ENCODE assay signal across 22 cellular contexts in the genomic region with DNA sequence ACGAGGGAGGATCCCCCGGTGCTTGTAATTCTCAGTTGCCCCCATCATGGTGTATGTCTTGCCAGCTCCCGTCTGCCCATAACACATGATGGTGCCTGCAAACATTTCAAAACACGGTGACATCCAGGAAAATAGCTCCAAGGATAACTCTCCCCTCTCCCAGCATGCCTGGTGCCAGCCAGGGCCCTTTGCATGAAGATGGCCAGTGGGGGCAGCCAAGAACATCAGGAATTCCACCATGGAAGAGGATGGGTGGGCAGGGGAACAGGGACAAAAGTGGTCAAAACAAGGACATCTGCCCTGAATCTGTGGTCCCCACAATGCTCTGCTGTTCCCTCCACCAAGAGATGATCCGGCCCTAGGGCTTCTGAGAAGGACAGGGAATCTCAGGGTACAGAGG.
"Had no signal": no experiment of that assay in that cellular context is flagged by ENCODE, and none has a peak within 500 bp of the region (broad histone marks: within the 10 kb centered on the region; RNA-seq: fewer than 3 reads in every experiment).

No MANE protein-coding gene starts in this region.

- H3K9me3 ChIP-seq: gastrocnemius medialis, heart right ventricle, mucosa of descending colon, neutrophil, spleen, testis had no signal

- H3K27me3 ChIP-seq: dorsolateral prefrontal cortex, gastrocnemius medialis, heart right ventricle, neutrophil, spleen, testis had no signal

- H2AFZ ChIP-seq: parathyroid adenoma had no signal

- DNase-seq: activated CD4-positive, alpha-beta T cell treated with anti-CD3 and anti-CD28 coated beads for 36 hours; activated CD4-positive, alpha-beta T cell treated with anti-CD3 and anti-CD28 coated beads, Interleukin-2, amount 50 U/mL, for 48 hours; activated naive CD4-positive, alpha-beta T cell treated with Interleukin-2 at 50 U/mL for 16 hours; activated naive CD8-positive, alpha-beta T cell treated with anti-CD3 and anti-CD28 coated beads, Interleukin-2, amount 10 ng/mL, durations not matched to agents 7 days and 5 days; amygdala; caudate nucleus; dorsolateral prefrontal cortex; gastrocnemius medialis; heart right ventricle; mucosa of descending colon; naive thymus-derived CD4-positive, alpha-beta T cell; stimulated activated CD4-positive, alpha-beta T cell treated with anti-CD3 and anti-CD28 coated beads, Interleukin-4, amount 100 ng/mL, for 4 hours; SW 1271; T-helper 2 cell; testis had no signal

- H3K4me1 Mint-ChIP-seq: activated CD4-positive, alpha-beta T cell treated with anti-CD3 and anti-CD28 coated beads for 36 hours; activated naive CD8-positive, alpha-beta T cell treated with anti-CD3 and anti-CD28 coated beads, Interleukin-2, amount 10 ng/mL, durations not matched to agents 7 days and 5 days; memory B cell; naive thymus-derived CD4-positive, alpha-beta T cell; stimulated activated memory B cell treated with anti-CD40 and anti-IgM and Interleukin-4, amounts not matched to agents 10 μg/mL and 1 μg/mL and 100 μg/mL, for 72 hours had no signal

- H3K4me1 ChIP-seq: gastrocnemius medialis, parathyroid adenoma, spleen, testis had no signal

- H3K4me3 ChIP-seq: dorsolateral prefrontal cortex, gastrocnemius medialis, heart right ventricle, mucosa of descending colon, spleen, testis had no signal

- H3K36me3 ChIP-seq: neutrophil had no signal

- H3K27ac ChIP-seq: gastrocnemius medialis, heart right ventricle, neutrophil, parathyroid adenoma, spleen, testis, VCaP had no signal

- H3K9me3 Mint-ChIP-seq: activated naive CD8-positive, alpha-beta T cell treated with anti-CD3 and anti-CD28 coated beads, Interleukin-2, amount 10 ng/mL, durations not matched to agents 7 days and 5 days; memory B cell; naive thymus-derived CD4-positive, alpha-beta T cell; stimulated activated memory B cell treated with anti-CD40 and anti-IgM and Interleukin-4, amounts not matched to agents 10 μg/mL and 1 μg/mL and 100 μg/mL, for 72 hours; type B pancreatic cell had no signal

- H3K4me3 Mint-ChIP-seq: activated CD4-positive, alpha-beta T cell treated with anti-CD3 and anti-CD28 coated beads for 36 hours; activated naive CD8-positive, alpha-beta T cell treated with anti-CD3 and anti-CD28 coated beads, Interleukin-2, amount 10 ng/mL, durations not matched to agents 7 days and 5 days; memory B cell; naive thymus-derived CD4-positive, alpha-beta T cell; stimulated activated memory B cell treated with anti-CD40 and anti-IgM and Interleukin-4, amounts not matched to agents 10 μg/mL and 1 μg/mL and 100 μg/mL, for 72 hours; type B pancreatic cell had no signal

- H3K36me3 Mint-ChIP-seq: activated naive CD8-positive, alpha-beta T cell treated with anti-CD3 and anti-CD28 coated beads, Interleukin-2, amount 10 ng/mL, durations not matched to agents 7 days and 5 days; memory B cell; stimulated activated memory B cell treated with anti-CD40 and anti-IgM and Interleukin-4, amounts not matched to agents 10 μg/mL and 1 μg/mL and 100 μg/mL, for 72 hours had no signal

- H3K27me3 Mint-ChIP-seq: activated CD4-positive, alpha-beta T cell treated with anti-CD3 and anti-CD28 coated beads for 36 hours; activated naive CD8-positive, alpha-beta T cell treated with anti-CD3 and anti-CD28 coated beads, Interleukin-2, amount 10 ng/mL, durations not matched to agents 7 days and 5 days; memory B cell; naive thymus-derived CD4-positive, alpha-beta T cell; stimulated activated memory B cell treated with anti-CD40 and anti-IgM and Interleukin-4, amounts not matched to agents 10 μg/mL and 1 μg/mL and 100 μg/mL, for 72 hours; type B pancreatic cell had no signal

- H3K79me2 ChIP-seq: parathyroid adenoma had no signal

- H3K27ac Mint-ChIP-seq: activated CD4-positive, alpha-beta T cell treated with anti-CD3 and anti-CD28 coated beads for 36 hours; activated naive CD8-positive, alpha-beta T cell treated with anti-CD3 and anti-CD28 coated beads, Interleukin-2, amount 10 ng/mL, durations not matched to agents 7 days and 5 days; memory B cell; naive thymus-derived CD4-positive, alpha-beta T cell; stimulated activated memory B cell treated with anti-CD40 and anti-IgM and Interleukin-4, amounts not matched to agents 10 μg/mL and 1 μg/mL and 100 μg/mL, for 72 hours; type B pancreatic cell had no signal

- ATAC-seq: activated CD4-positive, alpha-beta T cell treated with anti-CD3 and anti-CD28 coated beads for 36 hours; gastrocnemius medialis; heart right ventricle; mucosa of descending colon; naive thymus-derived CD4-positive, alpha-beta T cell; stimulated activated memory B cell treated with anti-CD40 and anti-IgM and Interleukin-4, amounts not matched to agents 10 μg/mL and 1 μg/mL and 100 μg/mL, for 72 hours had no signal

- H3K9ac ChIP-seq: parathyroid adenoma had no signal
